In the genomic region with DNA sequence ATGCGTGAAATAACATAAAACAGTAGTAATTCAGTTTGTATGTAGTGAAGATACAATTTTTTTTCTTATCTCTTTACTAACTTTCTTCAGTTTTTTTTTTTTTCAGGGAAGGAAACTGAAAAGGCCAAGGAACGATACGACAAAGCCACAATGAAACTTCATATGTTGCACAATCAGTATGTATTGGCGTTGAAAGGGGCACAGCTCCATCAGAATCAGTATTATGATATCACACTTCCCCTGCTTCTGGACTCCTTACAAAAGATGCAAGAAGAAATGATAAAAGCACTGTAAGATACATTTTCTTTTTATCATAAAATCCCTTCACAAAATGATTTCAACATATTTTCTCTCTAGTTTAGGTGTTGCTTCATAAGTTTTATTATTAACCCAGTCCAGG, we compare ENCODE assay signal across 14 cellular contexts.
"Had no signal": no experiment of that assay in that cellular context is flagged by ENCODE, and none has a peak within 500 bp of the region (broad histone marks: within the 10 kb centered on the region; RNA-seq: fewer than 3 reads in every experiment).

No MANE protein-coding gene starts in this region.

- ATAC-seq: natural killer cell treated with Interleukin-12 subunit alpha and Interleukin-12 subunit beta and Interleukin-15 and Interleukin-18, amount 100 ng/mL, for 72 hours had no signal

- DNase-seq: activated CD4-positive, alpha-beta T cell treated with anti-CD3 and anti-CD28 coated beads for 1 hour; activated CD4-positive, alpha-beta T cell treated with anti-CD3 and anti-CD28 coated beads, Interleukin-2, amount 50 U/mL, for 4 hours; activated naive CD4-positive, alpha-beta T cell; activated T-cell treated with anti-CD3 and anti-CD28 coated beads for 4 hours; anterior cingulate cortex; cortex of kidney; effector CD4-positive, alpha-beta T cell; esophagus squamous epithelium; foreskin fibroblast; posterior cingulate gyrus; stimulated activated CD4-positive, alpha-beta T cell treated with anti-CD3 and anti-CD28 coated beads, Interleukin-4, amount 100 ng/mL, for 1 hour; stimulated activated naive CD4-positive, alpha-beta T cell; tibial artery had no signal
